ENCODE assay signal across 1 cellular context in the genomic region with DNA sequence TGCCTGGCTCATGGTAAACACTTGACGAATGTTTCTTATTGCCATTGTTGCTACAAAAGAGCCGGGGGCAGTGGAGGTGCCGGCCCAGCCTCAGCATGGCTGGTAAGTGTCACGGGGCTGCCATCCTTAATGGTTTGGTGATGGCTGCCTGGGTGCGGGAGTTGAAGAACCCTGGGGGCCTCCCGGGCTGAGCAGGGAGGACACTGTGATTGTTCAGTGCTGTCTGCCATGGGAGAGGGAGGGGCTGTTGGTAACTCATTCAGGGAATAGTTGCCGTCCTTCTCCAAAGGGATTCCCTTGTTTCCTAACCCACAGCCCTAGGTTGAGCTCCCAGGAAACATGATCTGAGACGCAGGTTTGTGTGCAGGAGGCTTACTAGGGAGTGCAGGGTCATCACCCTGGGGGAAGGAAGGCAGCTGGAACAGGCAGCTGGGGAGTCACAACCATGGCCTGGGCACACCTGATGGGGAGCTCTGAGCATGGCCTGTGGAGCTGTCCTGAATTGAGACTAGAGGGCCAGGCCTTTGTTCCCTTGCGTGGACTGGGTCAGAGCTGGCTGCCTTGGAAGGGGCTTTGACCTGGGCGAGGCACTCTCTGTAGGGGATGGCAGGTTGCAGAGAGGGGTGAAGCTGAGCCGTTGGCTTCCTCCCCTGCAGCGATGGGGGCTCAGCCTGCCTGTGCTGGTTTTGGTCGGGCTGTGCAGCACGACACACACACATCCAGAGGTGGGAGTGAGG.
TF ChIP-seq lines count a peak whose summit lies in the region.

No MANE protein-coding gene starts in this region.

TF ChIP-seq in GM12878, 131 proteins besides CTCF, POLR2A, EP300 and RAD21:
- TF ChIP-seq, protein P1, sequence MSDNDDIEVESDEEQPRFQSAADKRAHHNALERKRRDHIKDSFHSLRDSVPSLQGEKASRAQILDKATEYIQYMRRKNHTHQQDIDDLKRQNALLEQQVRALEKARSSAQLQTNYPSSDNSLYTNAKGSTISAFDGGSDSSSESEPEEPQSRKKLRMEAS (IDR thresholded peaks at IDR 0.05; ENCODE audit: low read depth, low read length): no peak
- TF ChIP-seq, protein P2, sequence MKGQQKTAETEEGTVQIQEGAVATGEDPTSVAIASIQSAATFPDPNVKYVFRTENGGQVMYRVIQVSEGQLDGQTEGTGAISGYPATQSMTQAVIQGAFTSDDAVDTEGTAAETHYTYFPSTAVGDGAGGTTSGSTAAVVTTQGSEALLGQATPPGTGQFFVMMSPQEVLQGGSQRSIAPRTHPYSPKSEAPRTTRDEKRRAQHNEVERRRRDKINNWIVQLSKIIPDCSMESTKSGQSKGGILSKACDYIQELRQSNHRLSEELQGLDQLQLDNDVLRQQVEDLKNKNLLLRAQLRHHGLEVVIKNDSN (IDR thresholded peaks at IDR 0.05; ENCODE audit: borderline replicate concordance, extremely low read length, insufficient read depth, low read depth, low read length): no peak
- no peak for TF ChIP-seq PAX8 (IDR thresholded peaks at IDR 0.05)
- no peak for TF ChIP-seq CEBPB (IDR thresholded peaks at IDR 0.05; ENCODE audit: borderline replicate concordance in 1 of 2, low read depth in 2 of 2, low read length in 2 of 2)
- no peak for TF ChIP-seq SREBF2 (IDR thresholded peaks at IDR 0.05; ENCODE audit: low read length)
- no peak for TF ChIP-seq FOS (IDR thresholded peaks at IDR 0.05; ENCODE audit: borderline replicate concordance, extremely low read depth, insufficient read length)
- no peak for TF ChIP-seq KDM1A (IDR thresholded peaks at IDR 0.05; ENCODE audit: borderline replicate concordance)
- no peak for TF ChIP-seq ESRRA (IDR thresholded peaks at IDR 0.05; ENCODE audit: low read length)
- no peak for TF ChIP-seq CHD4 (IDR thresholded peaks at IDR 0.05)
- TF ChIP-seq BCL11A (IDR thresholded peaks at IDR 0.05; ENCODE audit: low read depth, low read length): no peak
- no peak for TF ChIP-seq HDAC2 (IDR thresholded peaks at IDR 0.05)
